ENCODE assay signal across 9 cellular contexts in the genomic region with DNA sequence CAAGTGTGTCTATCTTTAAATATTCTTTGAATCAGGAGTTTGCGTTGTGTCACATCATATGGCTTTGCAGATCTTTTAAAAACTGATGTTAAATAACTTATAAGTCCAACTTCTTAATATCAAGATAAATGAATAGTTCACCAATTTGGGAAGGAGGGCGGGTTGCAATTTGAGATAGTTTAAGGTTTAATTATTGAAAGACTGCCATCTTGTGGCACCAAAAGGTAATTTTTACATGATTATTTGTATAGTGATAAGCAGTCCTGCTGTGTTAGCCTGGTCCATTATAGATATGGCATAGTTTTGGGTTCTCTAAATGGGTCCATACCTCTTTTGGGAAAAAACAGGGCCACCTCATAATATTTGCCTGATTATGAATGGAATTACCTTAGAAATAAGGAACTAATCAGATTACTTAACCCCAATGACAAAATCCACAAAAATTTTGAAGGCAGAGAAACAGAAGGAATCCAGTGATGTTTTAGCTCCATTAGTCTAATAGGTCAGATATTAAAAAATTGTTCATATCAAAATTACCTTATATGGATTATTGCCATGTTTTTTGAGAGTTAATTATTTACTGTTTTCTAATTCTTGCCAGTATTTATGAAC.
DNase-seq lines count a peak whose midpoint lies in the region; ATAC-seq, FAIRE-seq and TF ChIP-seq lines count a peak whose summit lies in the region.
"Had no signal": no experiment of that assay in that cellular context is flagged by ENCODE, and none has a peak within 500 bp of the region (broad histone marks: within the 10 kb centered on the region; RNA-seq: fewer than 3 reads in every experiment).

No MANE protein-coding gene starts in this region.

- H3K27ac ChIP-seq in kidney (ENCODE audit: low read depth in 2 of 2, low read length in 2 of 2) (no peak overlapping the region), upper lobe of left lung (no peak overlapping the region)

- no peak overlapping the region for H3K9ac ChIP-seq in kidney (ENCODE audit: low read length in 2 of 2)

- peak; percentile 8 for DNase-seq in activated CD4-positive, alpha-beta T cell treated with anti-CD3 and anti-CD28 coated beads, Interleukin-2, amount 10 ng/mL, durations not matched to agents 7 days and 5 days
- DNase-seq in activated CD4-positive, alpha-beta T cell treated with anti-CD3 and anti-CD28 coated beads, Interleukin-2, amount 50 U/mL, for 48 hours: no peak
- DNase-seq in NCI-H526 (lab: John Stamatoyannopoulos, UW) (peak; percentile 10 to 78), brain pericyte (ENCODE audit: low read depth, low spot score) (peak; percentile 15), kidney (no peak), upper lobe of left lung (no peak)
- DNase-seq in activated T-helper 1 cell treated with anti-CD3 and anti-CD28 coated beads, Interleukin-12 subunit alpha, Interleukin-12 subunit beta, Interleukin-2, Interleukin-4 antibody, amounts not matched to agents 30 ng/mL and 10 ng/mL and 1 ng/mL, durations not matched to agents 14 hours and 24 hours and 36 hours (ENCODE audit: low spot score): no peak

- H3K27ac Mint-ChIP-seq in activated CD4-positive, alpha-beta T cell treated with anti-CD3 and anti-CD28 coated beads, Interleukin-2, amount 10 ng/mL, durations not matched to agents 7 days and 5 days: no peak overlapping the region
- H3K27ac Mint-ChIP-seq in activated T-helper 1 cell treated with anti-CD3 and anti-CD28 coated beads, Interleukin-12 subunit alpha, Interleukin-12 subunit beta, Interleukin-2, Interleukin-4 antibody, amounts not matched to agents 30 ng/mL and 10 ng/mL and 1 ng/mL, durations not matched to agents 14 hours and 24 hours and 36 hours: no peak overlapping the region

- no peaks in the 10 kb centered on the region for H3K4me1 Mint-ChIP-seq in activated CD4-positive, alpha-beta T cell treated with anti-CD3 and anti-CD28 coated beads, Interleukin-2, amount 10 ng/mL, durations not matched to agents 7 days and 5 days
- no peaks in the 10 kb centered on the region for H3K4me1 Mint-ChIP-seq in activated T-helper 1 cell treated with anti-CD3 and anti-CD28 coated beads, Interleukin-12 subunit alpha, Interleukin-12 subunit beta, Interleukin-2, Interleukin-4 antibody, amounts not matched to agents 30 ng/mL and 10 ng/mL and 1 ng/mL, durations not matched to agents 14 hours and 24 hours and 36 hours (ENCODE audit: low read depth)
- H3K4me1 Mint-ChIP-seq: central memory CD8-positive, alpha-beta T cell had no signal

- H3K36me3 ChIP-seq in kidney (ENCODE audit: control insufficient read depth in 1 of 2, insufficient read depth in 2 of 2, low read length in 2 of 2) (peaks cover 3 to 6% of the 10 kb centered on the region in 2 donors), upper lobe of left lung (peaks cover 0 to 3% (median 0%) of the 10 kb centered on the region in 4 donors)

- peaks cover 0 to 5% of the 10 kb centered on the region in 2 donors for H3K4me1 ChIP-seq in kidney (ENCODE audit: control insufficient read depth in 1 of 2, insufficient read depth in 1 of 2, low read depth in 1 of 2, low read length in 2 of 2)
- no peaks in the 10 kb centered on the region for H3K4me1 ChIP-seq in upper lobe of left lung

- H3K9me3 ChIP-seq in kidney (ENCODE audit: control insufficient read depth in 1 of 2, low read length in 2 of 2) (no peaks in the 10 kb centered on the region), upper lobe of left lung (no peaks in the 10 kb centered on the region)

- no peaks in the 10 kb centered on the region for H3K27me3 ChIP-seq in upper lobe of left lung

- no peak overlapping the region for H3K4me3 ChIP-seq in kidney (ENCODE audit: low read length in 2 of 2)
- no peak overlapping the region for H3K4me3 ChIP-seq in upper lobe of left lung

- intact Hi-C loops in kidney (cut with DNase I): no loop called here
- intact Hi-C loops in activated T-helper 1 cell treated with anti-CD3 and anti-CD28 coated beads, Interleukin-12 subunit alpha, Interleukin-12 subunit beta, Interleukin-2, Interleukin-4 antibody, amounts not matched to agents 30 ng/mL and 10 ng/mL and 1 ng/mL, durations not matched to agents 14 hours and 24 hours and 36 hours (cut with micrococcal nuclease): loop anchor here (5.0 kb wide), 1 partner anchor 1332 kb away; no protein-coding TSS in a partner anchor

- CTCF ChIA-PET in activated CD4-positive, alpha-beta T cell treated with anti-CD3 and anti-CD28 coated beads, Interleukin-2, amount 10 ng/mL, durations not matched to agents 7 days and 5 days (lab: Charles Lee): no interaction called here

- H3K27me3 Mint-ChIP-seq in activated CD4-positive, alpha-beta T cell treated with anti-CD3 and anti-CD28 coated beads, Interleukin-2, amount 10 ng/mL, durations not matched to agents 7 days and 5 days: peaks cover 14% of the 10 kb centered on the region
- H3K27me3 Mint-ChIP-seq in activated T-helper 1 cell treated with anti-CD3 and anti-CD28 coated beads, Interleukin-12 subunit alpha, Interleukin-12 subunit beta, Interleukin-2, Interleukin-4 antibody, amounts not matched to agents 30 ng/mL and 10 ng/mL and 1 ng/mL, durations not matched to agents 14 hours and 24 hours and 36 hours (ENCODE audit: insufficient read depth): peaks cover 8% of the 10 kb centered on the region

- no peak overlapping the region for H3K4me3 Mint-ChIP-seq in activated CD4-positive, alpha-beta T cell treated with anti-CD3 and anti-CD28 coated beads, Interleukin-2, amount 10 ng/mL, durations not matched to agents 7 days and 5 days
- H3K4me3 Mint-ChIP-seq in activated T-helper 1 cell treated with anti-CD3 and anti-CD28 coated beads, Interleukin-12 subunit alpha, Interleukin-12 subunit beta, Interleukin-2, Interleukin-4 antibody, amounts not matched to agents 30 ng/mL and 10 ng/mL and 1 ng/mL, durations not matched to agents 14 hours and 24 hours and 36 hours: no peak overlapping the region
- H3K4me3 Mint-ChIP-seq: central memory CD8-positive, alpha-beta T cell had no signal

- 9 to 13% methylated on average over 2 of the region's 2 CpGs for WGBS in upper lobe of left lung, 2 donors

- TF ChIP-seq CTCF in kidney (IDR thresholded peaks at IDR 0.05; ENCODE audit: borderline replicate concordance, extremely low read depth, insufficient read depth): peak; percentile 54
- TF ChIP-seq CTCF in upper lobe of left lung (IDR thresholded peaks at IDR 0.05): peak in 5 of 6 experiments; percentile 29 to 67 (median 58)

- TF ChIP-seq POLR2A in upper lobe of left lung (IDR thresholded peaks at IDR 0.05): no peak

- FAIRE-seq in kidney (lab: Jason Lieb, UNC): peak; percentile 98

- H3K36me3 Mint-ChIP-seq in activated CD4-positive, alpha-beta T cell treated with anti-CD3 and anti-CD28 coated beads, Interleukin-2, amount 10 ng/mL, durations not matched to agents 7 days and 5 days (ENCODE audit: low read depth): no peaks in the 10 kb centered on the region
- no peaks in the 10 kb centered on the region for H3K36me3 Mint-ChIP-seq in activated T-helper 1 cell treated with anti-CD3 and anti-CD28 coated beads, Interleukin-12 subunit alpha, Interleukin-12 subunit beta, Interleukin-2, Interleukin-4 antibody, amounts not matched to agents 30 ng/mL and 10 ng/mL and 1 ng/mL, durations not matched to agents 14 hours and 24 hours and 36 hours (ENCODE audit: low read depth)

- no peaks in the 10 kb centered on the region for H3K9me3 Mint-ChIP-seq in activated CD4-positive, alpha-beta T cell treated with anti-CD3 and anti-CD28 coated beads, Interleukin-2, amount 10 ng/mL, durations not matched to agents 7 days and 5 days
- no peaks in the 10 kb centered on the region for H3K9me3 Mint-ChIP-seq in activated T-helper 1 cell treated with anti-CD3 and anti-CD28 coated beads, Interleukin-12 subunit alpha, Interleukin-12 subunit beta, Interleukin-2, Interleukin-4 antibody, amounts not matched to agents 30 ng/mL and 10 ng/mL and 1 ng/mL, durations not matched to agents 14 hours and 24 hours and 36 hours
- H3K9me3 Mint-ChIP-seq: central memory CD8-positive, alpha-beta T cell had no signal

- ATAC-seq in HG02938 (IDR thresholded peaks at IDR 0.05; ENCODE audit: unreplicated experiment) (peak; percentile 75), upper lobe of left lung (ENCODE audit: low FRiP score in 2 of 2) (peak in 1 of 2 donors; percentile 66)

- POLR2A ChIA-PET in activated CD4-positive, alpha-beta T cell treated with anti-CD3 and anti-CD28 coated beads, Interleukin-2, amount 10 ng/mL, durations not matched to agents 7 days and 5 days (lab: Charles Lee): no interaction called here

- no peak for TF ChIP-seq EP300 in upper lobe of left lung (IDR thresholded peaks at IDR 0.05)

Comparison
In these comparisons a context has a peak if more than half of its experiments do, and no peak if none do; other contexts are left out.
1. DNase-seq: peak in activated CD4-positive, alpha-beta T cell treated with anti-CD3 and anti-CD28 coated beads, Interleukin-2, amount 10 ng/mL, durations not matched to agents 7 days and 5 days (single experiment), NCI-H526 (2 of 2) and brain pericyte (single experiment); none in activated CD4-positive, alpha-beta T cell treated with anti-CD3 and anti-CD28 coated beads, Interleukin-2, amount 50 U/mL, for 48 hours (0 of 2), kidney (single experiment), upper lobe of left lung (0 of 2) and activated T-helper 1 cell treated with anti-CD3 and anti-CD28 coated beads, Interleukin-12 subunit alpha, Interleukin-12 subunit beta, Interleukin-2, Interleukin-4 antibody, amounts not matched to agents 30 ng/mL and 10 ng/mL and 1 ng/mL, durations not matched to agents 14 hours and 24 hours and 36 hours (single experiment).